18 cellular contexts compared by ENCODE assay signal in the genomic region with DNA sequence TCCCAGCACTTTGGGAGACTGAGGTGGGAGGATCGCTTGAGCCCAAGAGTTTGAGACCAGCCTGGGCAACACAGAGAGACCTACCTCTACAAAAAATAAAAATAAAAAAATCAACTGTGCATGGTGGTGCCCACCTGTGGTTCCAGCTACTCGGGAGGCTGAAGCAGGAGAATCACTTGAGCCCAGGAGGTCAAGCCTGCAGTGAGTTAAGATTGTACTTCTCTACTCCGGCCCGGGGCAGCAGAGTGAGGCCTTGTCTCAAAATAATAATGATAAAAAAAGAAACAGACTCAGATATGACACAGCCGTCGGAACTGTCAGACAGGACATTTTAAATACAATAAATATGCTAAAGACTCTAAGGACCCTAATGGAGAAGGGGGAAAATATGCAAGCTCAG. TPM values are rescaled to one million over a fixed set of nuclear protein-coding genes. Genes with fewer than 3 reads are reported as not detected.
DNase-seq lines count a peak whose midpoint lies in the region; ATAC-seq and TF ChIP-seq lines count a peak whose summit lies in the region.
"Had no signal": no experiment of that assay in that cellular context is flagged by ENCODE, and none has a peak within 500 bp of the region (broad histone marks: within the 10 kb centered on the region; RNA-seq: fewer than 3 reads in every experiment).

No MANE protein-coding gene starts in this region.

- no peak overlapping the region for H3K4me3 ChIP-seq in right atrium auricular region
- no peak overlapping the region for H3K4me3 ChIP-seq in esophagus squamous epithelium
- H3K4me3 ChIP-seq: A549; BLaER1 treated with 17β-estradiol and CSF1 and Interleukin-3, amounts not matched to agents 10 nM and 100 nM had no signal

- ATAC-seq in left cardiac atrium, result no peak
- ATAC-seq: A549; CD8-positive, alpha-beta T cell had no signal

- DNase-seq in activated CD4-positive, alpha-beta T cell treated with anti-CD3 and anti-CD28 coated beads, Interleukin-2, amount 10 ng/mL, durations not matched to agents 24 days and 14 days, result peak; percentile 27
- DNase-seq in activated CD4-positive, alpha-beta T cell treated with anti-CD3 and anti-CD28 coated beads for 1 hour, result no peak
- DNase-seq in right atrium auricular region (ENCODE audit: low spot score), result peak; percentile 34
- no peak for DNase-seq in left cardiac atrium
- no peak for DNase-seq in esophagus squamous epithelium (lab: John Stamatoyannopoulos, UW)
- DNase-seq: AML-193; Caco-2; Calu3; CD4-positive, alpha-beta T cell; CD8-positive, alpha-beta T cell; DMS79 treated with DMSO at 0.1 percent for 48 hours; GF-D8 had no signal

- H3K9me3 ChIP-seq in right atrium auricular region (peaks cover 0 to 6% of the 10 kb centered on the region in 2 donors), esophagus squamous epithelium (no peaks in the 10 kb centered on the region)

- no peaks in the 10 kb centered on the region for H3K27me3 ChIP-seq in right atrium auricular region
- H3K27me3 ChIP-seq in esophagus squamous epithelium, result peaks cover 0 to 18% (median 0%) of the 10 kb centered on the region in 4 donors

- H3K4me1 ChIP-seq in right atrium auricular region, result no peaks in the 10 kb centered on the region
- peaks cover 0 to 15% (median 0%) of the 10 kb centered on the region in 3 donors for H3K4me1 ChIP-seq in esophagus squamous epithelium
- H3K4me1 ChIP-seq: A549 had no signal

- H3K36me3 Mint-ChIP-seq in activated CD4-positive, alpha-beta T cell treated with anti-CD3 and anti-CD28 coated beads, Interleukin-2, amount 10 ng/mL, durations not matched to agents 24 days and 14 days (ENCODE audit: low read depth), result no peaks in the 10 kb centered on the region
- H3K36me3 Mint-ChIP-seq: CD8-positive, alpha-beta T cell had no signal

- no peak overlapping the region for H3K27ac Mint-ChIP-seq in activated CD4-positive, alpha-beta T cell treated with anti-CD3 and anti-CD28 coated beads, Interleukin-2, amount 10 ng/mL, durations not matched to agents 24 days and 14 days
- H3K27ac Mint-ChIP-seq: B cell; CD4-positive, alpha-beta T cell; CD8-positive, alpha-beta T cell had no signal

- no peak overlapping the region for H3K27ac ChIP-seq in right atrium auricular region
- no peak overlapping the region for H3K27ac ChIP-seq in esophagus squamous epithelium
- H3K27ac ChIP-seq: 22Rv1; A549; BLaER1 treated with 17β-estradiol and CSF1 and Interleukin-3, amounts not matched to agents 10 nM and 100 nM; C4-2B had no signal

- no peaks in the 10 kb centered on the region for H3K4me1 Mint-ChIP-seq in activated CD4-positive, alpha-beta T cell treated with anti-CD3 and anti-CD28 coated beads, Interleukin-2, amount 10 ng/mL, durations not matched to agents 24 days and 14 days
- H3K4me1 Mint-ChIP-seq: B cell had no signal

- H3K9me3 Mint-ChIP-seq in activated CD4-positive, alpha-beta T cell treated with anti-CD3 and anti-CD28 coated beads, Interleukin-2, amount 10 ng/mL, durations not matched to agents 24 days and 14 days, result no peaks in the 10 kb centered on the region
- H3K9me3 Mint-ChIP-seq: CD4-positive, alpha-beta T cell had no signal

- no peak for TF ChIP-seq POLR2A in esophagus squamous epithelium (IDR thresholded peaks at IDR 0.05)

- H3K27me3 Mint-ChIP-seq in activated CD4-positive, alpha-beta T cell treated with anti-CD3 and anti-CD28 coated beads, Interleukin-2, amount 10 ng/mL, durations not matched to agents 24 days and 14 days, result peaks cover 2% of the 10 kb centered on the region

- intact Hi-C loops in activated CD4-positive, alpha-beta T cell treated with anti-CD3 and anti-CD28 coated beads, Interleukin-2, amount 10 ng/mL, durations not matched to agents 24 days and 14 days (cut with micrococcal nuclease), result no loop called here
- intact Hi-C loops in left cardiac atrium (cut with DNase I) (no loop called here), esophagus squamous epithelium (cut with DNase I) (no loop called here)

- no peak for TF ChIP-seq CTCF in right atrium auricular region (IDR thresholded peaks at IDR 0.05)
- TF ChIP-seq CTCF in esophagus squamous epithelium (IDR thresholded peaks at IDR 0.05), result no peak

- H3K36me3 ChIP-seq in right atrium auricular region, result no peaks in the 10 kb centered on the region
- no peaks in the 10 kb centered on the region for H3K36me3 ChIP-seq in esophagus squamous epithelium
- H3K36me3 ChIP-seq: BLaER1 treated with 17β-estradiol and CSF1 and Interleukin-3, amounts not matched to agents 10 nM and 100 nM had no signal

- WGBS in esophagus squamous epithelium, 2 donors, result 79 to 87% methylated on average over 6 of the region's 6 CpGs

- H3K4me3 Mint-ChIP-seq in activated CD4-positive, alpha-beta T cell treated with anti-CD3 and anti-CD28 coated beads, Interleukin-2, amount 10 ng/mL, durations not matched to agents 24 days and 14 days, result no peak overlapping the region
- H3K4me3 Mint-ChIP-seq: B cell; CD4-positive, alpha-beta T cell; CD8-positive, alpha-beta T cell had no signal

RNA-seq across cellular contexts. Expression of a gene that starts 18.4 kb away (rescaled TPM):
- 0.62 and 0.96 TPM in 2 replicates for total RNA-seq in activated CD4-positive, alpha-beta T cell treated with anti-CD3 and anti-CD28 coated beads, Interleukin-2, amount 10 ng/mL, durations not matched to agents 24 days and 14 days
- total RNA-seq in right atrium auricular region, result under 1 TPM in 1 of 2 donors, not detected in 1; 0.51 TPM
- total RNA-seq in left cardiac atrium, result under 1 TPM; 0.39 to 0.50 TPM
- total RNA-seq in esophagus squamous epithelium, result 1 to 10 TPM in 3 of 4 donors, under 1 TPM in 1; 0.67 to 5.1 (median 2.3) TPM
- total RNA-seq: A172; Calu3; CD4-positive, alpha-beta T cell; CD8-positive, alpha-beta T cell had no signal

RNA-seq across cellular contexts. Expression of a gene that starts 49.7 kb away (rescaled TPM):
- 2.4 and 2.6 TPM in 2 replicates for total RNA-seq in activated CD4-positive, alpha-beta T cell treated with anti-CD3 and anti-CD28 coated beads, Interleukin-2, amount 10 ng/mL, durations not matched to agents 24 days and 14 days
- total RNA-seq in right atrium auricular region (10 to 100 TPM in 1 of 2 donors, 1 to 10 TPM in 1; 1.4 to 11.9 TPM), left cardiac atrium (10 to 100 TPM in 1 of 2 donors, 1 to 10 TPM in 1; 4.8 to 19.1 TPM), esophagus squamous epithelium (under 1 TPM in 3 of 4 donors, not detected in 1; 0.30 to 0.94 (median 0.76) TPM)
- total RNA-seq: Calu3 had no signal

RNA-seq across cellular contexts. Expression of a gene that starts 49.8 kb away (rescaled TPM):
- total RNA-seq in activated CD4-positive, alpha-beta T cell treated with anti-CD3 and anti-CD28 coated beads, Interleukin-2, amount 10 ng/mL, durations not matched to agents 24 days and 14 days, result 2.4 and 2.6 TPM in 2 replicates
- total RNA-seq in right atrium auricular region, result 10 to 100 TPM in 1 of 2 donors, 1 to 10 TPM in 1; 2.6 to 15.2 TPM
- 10 to 100 TPM; 11.6 to 15.0 TPM for total RNA-seq in left cardiac atrium
- total RNA-seq in esophagus squamous epithelium, result 1 to 10 TPM in 1 of 4 donors, not detected in 3; 2.5 TPM
- total RNA-seq: Calu3 had no signal

Comparison
In these comparisons a context has a peak if more than half of its experiments do, and no peak if none do; other contexts are left out.
1. DNase-seq: peak in activated CD4-positive, alpha-beta T cell treated with anti-CD3 and anti-CD28 coated beads, Interleukin-2, amount 10 ng/mL, durations not matched to agents 24 days and 14 days (single experiment) and right atrium auricular region (single experiment); none in activated CD4-positive, alpha-beta T cell treated with anti-CD3 and anti-CD28 coated beads for 1 hour (single experiment), left cardiac atrium (single experiment) and esophagus squamous epithelium (single experiment).